ENCODE assay signal across 13 cellular contexts in the genomic region with DNA sequence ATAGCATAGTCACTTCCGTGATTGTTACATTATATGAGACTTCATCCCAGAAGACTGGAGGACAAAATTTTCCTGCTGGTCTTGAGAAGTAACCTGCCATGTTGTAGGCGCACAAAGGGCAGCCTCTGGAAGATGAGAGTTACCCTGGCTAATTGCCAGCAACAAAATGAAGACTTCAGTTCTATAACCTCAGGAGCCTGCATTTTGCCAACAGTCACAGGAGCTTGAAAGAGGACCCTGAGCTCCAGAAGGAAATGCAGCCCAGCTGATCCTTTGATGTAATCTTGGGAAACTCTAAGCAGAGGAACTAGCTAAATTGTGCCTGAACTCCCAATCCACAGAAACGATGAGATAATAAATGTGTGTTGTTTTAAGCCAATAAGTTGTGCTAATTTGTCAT.
"Had no signal": no experiment of that assay in that cellular context is flagged by ENCODE, and none has a peak within 500 bp of the region (broad histone marks: within the 10 kb centered on the region; RNA-seq: fewer than 3 reads in every experiment).

No MANE protein-coding gene starts in this region.

- H3K9me3 Mint-ChIP-seq: stimulated activated effector memory CD8-positive, alpha-beta T cell treated with anti-CD3 and anti-CD28 coated beads, Interleukin-12 subunit alpha, Interleukin-12 subunit beta, amount 100 ng/mL, for 72 hours had no signal

- H3K36me3 Mint-ChIP-seq: naive B cell; stimulated activated effector memory CD8-positive, alpha-beta T cell treated with anti-CD3 and anti-CD28 coated beads, Interleukin-12 subunit alpha, Interleukin-12 subunit beta, amount 100 ng/mL, for 72 hours had no signal

- H3K27me3 ChIP-seq: adrenal gland, thyroid gland had no signal

- DNase-seq: activated naive CD4-positive, alpha-beta T cell treated with anti-CD3 and anti-CD28 coated beads, Interleukin-2, amount 50 U/mL, for 16 hours; adrenal gland; caudate nucleus; cortex of kidney; effector memory CD4-positive, alpha-beta T cell; lower lobe of right lung; naive B cell; right cardiac atrium; small intestine; thyroid gland had no signal

- H3K4me3 Mint-ChIP-seq: naive B cell; stimulated activated effector memory CD8-positive, alpha-beta T cell treated with anti-CD3 and anti-CD28 coated beads, Interleukin-12 subunit alpha, Interleukin-12 subunit beta, amount 100 ng/mL, for 72 hours had no signal

- H3K27ac ChIP-seq: adrenal gland, epithelial cell of prostate, lower lobe of right lung, thyroid gland had no signal

- H3K9me3 ChIP-seq: adrenal gland, lower lobe of right lung, thyroid gland had no signal

- H3K4me1 Mint-ChIP-seq: naive B cell; stimulated activated effector memory CD8-positive, alpha-beta T cell treated with anti-CD3 and anti-CD28 coated beads, Interleukin-12 subunit alpha, Interleukin-12 subunit beta, amount 100 ng/mL, for 72 hours had no signal

- H3K27me3 Mint-ChIP-seq: progenitor cell of endocrine pancreas had no signal

- H3K36me3 ChIP-seq: adrenal gland, lower lobe of right lung, thyroid gland had no signal

- H3K4me3 ChIP-seq: adrenal gland, lower lobe of right lung, thyroid gland had no signal

- H3K4me1 ChIP-seq: adrenal gland, lower lobe of right lung had no signal

- H3K27ac Mint-ChIP-seq: naive B cell; progenitor cell of endocrine pancreas; stimulated activated effector memory CD8-positive, alpha-beta T cell treated with anti-CD3 and anti-CD28 coated beads, Interleukin-12 subunit alpha, Interleukin-12 subunit beta, amount 100 ng/mL, for 72 hours had no signal
